11 cellular contexts compared by ENCODE assay signal in the genomic region with DNA sequence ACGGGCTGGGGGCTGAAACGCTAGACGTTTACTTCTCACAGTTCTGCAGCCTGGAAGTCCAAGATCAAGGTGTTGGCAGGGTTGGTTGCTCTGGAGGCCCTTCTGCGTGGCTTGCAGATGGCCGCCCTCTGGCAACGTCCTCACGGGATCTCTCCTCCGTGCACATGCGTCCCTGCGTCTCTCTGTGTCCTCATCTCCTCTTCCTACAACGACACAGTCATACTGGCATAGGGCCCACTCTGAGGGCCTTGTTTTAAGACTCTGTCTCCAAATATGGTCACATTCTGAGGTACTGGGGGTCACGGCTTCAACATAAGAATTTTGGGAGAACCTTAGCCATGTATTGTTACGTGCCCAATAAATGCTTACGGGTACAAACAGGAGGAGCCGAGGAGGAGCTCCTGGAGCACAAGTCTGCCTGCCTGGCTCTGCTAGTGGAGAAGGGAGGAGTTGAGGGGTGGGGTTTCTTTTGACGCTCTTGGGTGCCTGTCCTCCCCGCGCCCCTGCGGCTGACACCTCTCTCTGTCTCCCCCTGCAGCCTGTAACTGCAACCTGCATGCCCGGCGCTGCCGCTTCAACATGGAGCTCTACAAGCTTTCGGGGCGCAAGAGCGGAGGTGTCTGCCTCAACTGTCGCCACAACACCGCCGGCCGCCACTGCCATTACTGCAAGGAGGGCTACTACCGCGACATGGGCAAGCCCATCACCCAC.
DNase-seq lines count a peak whose midpoint lies in the region; ATAC-seq and TF ChIP-seq lines count a peak whose summit lies in the region.
"Had no signal": no experiment of that assay in that cellular context is flagged by ENCODE, and none has a peak within 500 bp of the region (broad histone marks: within the 10 kb centered on the region; RNA-seq: fewer than 3 reads in every experiment).

No MANE protein-coding gene starts in this region.

- H2BK15ac ChIP-seq in mesendoderm (replicated peaks; ENCODE audit: low read depth): no peak overlapping the region

- H2BK5ac ChIP-seq in mesendoderm (ENCODE audit: low read length): no peak overlapping the region

- peak; percentile 4 for DNase-seq in stimulated activated naive CD8-positive, alpha-beta T cell treated with anti-CD3 and anti-CD28 coated beads, Interleukin-15, Interleukin-2, amounts not matched to agents 100 U/mL and 50 U/mL, for 24 hours
- no peak for DNase-seq in stimulated activated naive CD8-positive, alpha-beta T cell treated with anti-CD3 and anti-CD28 coated beads, Interleukin-15, amount 100 ng/mL, for 72 hours
- peak; percentile 17 for DNase-seq in WERI-Rb-1
- DNase-seq in mesendoderm: peak; percentile 55
- no peak for DNase-seq in COR-L47 (lab: John Stamatoyannopoulos, UW)
- no peak for DNase-seq in NCI-H82 treated with DMSO at 0.1 percent for 48 hours (lab: John Stamatoyannopoulos, UW; ENCODE audit: unreplicated experiment)
- DNase-seq in middle frontal gyrus (ENCODE audit: extremely low spot score, low spot score): no peak
- DNase-seq: AML-193, foreskin fibroblast had no signal

- H3K18ac ChIP-seq in mesendoderm (ENCODE audit: low read length): no peak overlapping the region

- no peaks in the 10 kb centered on the region for H3K4me1 Mint-ChIP-seq in stimulated activated naive CD8-positive, alpha-beta T cell treated with anti-CD3 and anti-CD28 coated beads, Interleukin-15, amount 100 ng/mL, for 72 hours

- H3K36me3 ChIP-seq in WERI-Rb-1 (no peaks in the 10 kb centered on the region), mesendoderm (ENCODE audit: control insufficient read depth, insufficient read depth, low read length) (no peaks in the 10 kb centered on the region)

- H3K27me3 Mint-ChIP-seq in stimulated activated naive CD8-positive, alpha-beta T cell treated with anti-CD3 and anti-CD28 coated beads, Interleukin-15, amount 100 ng/mL, for 72 hours: no peaks in the 10 kb centered on the region

- no peaks in the 10 kb centered on the region for H3K4me1 ChIP-seq in mesendoderm (ENCODE audit: control insufficient read depth, low read depth, low read length)

- no peak overlapping the region for H3K23ac ChIP-seq in mesendoderm (ENCODE audit: low read length)

- H3K79me2 ChIP-seq in mesendoderm (ENCODE audit: control insufficient read depth, insufficient read depth, low read length): no peaks in the 10 kb centered on the region

- H3K4me3 ChIP-seq in WERI-Rb-1 (ENCODE audit: low read depth, low read length) (no peak overlapping the region), mesendoderm (ENCODE audit: low read length) (no peak overlapping the region)

- H2AK5ac ChIP-seq in mesendoderm (ENCODE audit: low read length): no peak overlapping the region

- H3K4me3 Mint-ChIP-seq in stimulated activated naive CD8-positive, alpha-beta T cell treated with anti-CD3 and anti-CD28 coated beads, Interleukin-15, amount 100 ng/mL, for 72 hours: no peak overlapping the region
- H3K4me3 Mint-ChIP-seq: natural killer cell treated with Interleukin-12 subunit alpha and Interleukin-12 subunit beta and Interleukin-15 and Interleukin-18, amount 100 ng/mL, for 72 hours had no signal

- no peak overlapping the region for H3K27ac Mint-ChIP-seq in stimulated activated naive CD8-positive, alpha-beta T cell treated with anti-CD3 and anti-CD28 coated beads, Interleukin-15, amount 100 ng/mL, for 72 hours
- H3K27ac Mint-ChIP-seq: natural killer cell treated with Interleukin-12 subunit alpha and Interleukin-12 subunit beta and Interleukin-15 and Interleukin-18, amount 100 ng/mL, for 72 hours had no signal

- no peaks in the 10 kb centered on the region for H3K79me1 ChIP-seq in mesendoderm (ENCODE audit: low read length)

- ATAC-seq in stimulated activated naive CD8-positive, alpha-beta T cell treated with anti-CD3 and anti-CD28 coated beads, Interleukin-15, Interleukin-2, amounts not matched to agents 100 U/mL and 50 U/mL, for 24 hours: no peak
- no peak for ATAC-seq in stimulated activated naive CD8-positive, alpha-beta T cell treated with anti-CD3 and anti-CD28 coated beads, Interleukin-15, amount 100 ng/mL, for 72 hours
- no peak for ATAC-seq in GM18907 (IDR thresholded peaks at IDR 0.05; ENCODE audit: unreplicated experiment)
- ATAC-seq: natural killer cell treated with Interleukin-12 subunit alpha and Interleukin-12 subunit beta and Interleukin-15 and Interleukin-18, amount 100 ng/mL, for 72 hours had no signal

- peak; percentile 58 for TF ChIP-seq CTCF in WERI-Rb-1 (IDR thresholded peaks at IDR 0.05; ENCODE audit: low read depth, low read length)

- no peak overlapping the region for H4K8ac ChIP-seq in mesendoderm (ENCODE audit: low read depth, low read length)

- no peak overlapping the region for H4K5ac ChIP-seq in mesendoderm (ENCODE audit: low read length)

- no peaks in the 10 kb centered on the region for H3K9me3 Mint-ChIP-seq in stimulated activated naive CD8-positive, alpha-beta T cell treated with anti-CD3 and anti-CD28 coated beads, Interleukin-15, amount 100 ng/mL, for 72 hours
- H3K9me3 Mint-ChIP-seq: natural killer cell treated with Interleukin-12 subunit alpha and Interleukin-12 subunit beta and Interleukin-15 and Interleukin-18, amount 100 ng/mL, for 72 hours had no signal

- H3K27ac ChIP-seq in WERI-Rb-1 (no peak overlapping the region), mesendoderm (ENCODE audit: low read depth, low read length) (no peak overlapping the region)

- H3K9ac ChIP-seq in mesendoderm (ENCODE audit: low read length): no peak overlapping the region

- WGBS in mesendoderm (ENCODE audit: extremely low coverage, insufficient coverage, low lambda C conversion rate): no CpG with 5 or more reads among the region's 31 CpGs

- H3K4ac ChIP-seq in mesendoderm (ENCODE audit: low read depth, low read length): no peak overlapping the region

- H2BK120ac ChIP-seq in mesendoderm (ENCODE audit: low read depth, low read length): no peak overlapping the region

- H3K9me3 ChIP-seq in WERI-Rb-1 (ENCODE audit: severe bottlenecking): no peaks in the 10 kb centered on the region

- no peak overlapping the region for H3K4me2 ChIP-seq in mesendoderm (ENCODE audit: low read length)

- H3K56ac ChIP-seq in mesendoderm (ENCODE audit: low read length): no peak overlapping the region

- H3K27me3 ChIP-seq in WERI-Rb-1 (ENCODE audit: insufficient read depth, low read depth, severe bottlenecking): no peaks in the 10 kb centered on the region
- no peaks in the 10 kb centered on the region for H3K27me3 ChIP-seq in mesendoderm (ENCODE audit: insufficient read depth, low read length, poor library complexity)

Comparison
In these comparisons a context has a peak if more than half of its experiments do, and no peak if none do; other contexts are left out.
1. DNase-seq: peak in stimulated activated naive CD8-positive, alpha-beta T cell treated with anti-CD3 and anti-CD28 coated beads, Interleukin-15, Interleukin-2, amounts not matched to agents 100 U/mL and 50 U/mL, for 24 hours (single experiment), WERI-Rb-1 (single experiment) and mesendoderm (single experiment); none in stimulated activated naive CD8-positive, alpha-beta T cell treated with anti-CD3 and anti-CD28 coated beads, Interleukin-15, amount 100 ng/mL, for 72 hours (0 of 2), COR-L47 (single experiment), NCI-H82 treated with DMSO at 0.1 percent for 48 hours (single experiment) and middle frontal gyrus (single experiment).